ENCODE assay signal across 25 cellular contexts in genomic region chr1:227459326-227459841, GRCh38.
"Had no signal": no experiment of that assay in that cellular context is flagged by ENCODE, and none has a peak within 500 bp of the region (broad histone marks: within the 10 kb centered on the region; RNA-seq: fewer than 3 reads in every experiment).

No MANE protein-coding gene starts in this region.

- DNase-seq: activated CD4-positive, alpha-beta T cell treated with anti-CD3 and anti-CD28 coated beads for 4 hours; activated CD4-positive, alpha-beta T cell treated with anti-CD3 and anti-CD28 coated beads, Interleukin-2, amount 50 U/mL, for 48 hours; activated CD8-positive, alpha-beta memory T cell treated with anti-CD3 and anti-CD28 coated beads for 24 hours; activated effector memory CD4-positive, alpha-beta T cell treated with anti-CD3 and anti-CD28 coated beads, Interleukin-2, amount 50 U/mL, for 16 hours; activated naive CD4-positive, alpha-beta T cell treated with anti-CD3 and anti-CD28 coated beads, Interleukin-2, amount 10 ng/mL, durations not matched to agents 7 days and 5 days; activated naive CD8-positive, alpha-beta T cell treated with anti-CD3 and anti-CD28 coated beads, Interleukin-2, amount 10 ng/mL, durations not matched to agents 7 days and 5 days; amygdala; central memory CD4-positive, alpha-beta T cell; dermis blood vessel endothelial cell; effector CD4-positive, alpha-beta T cell; left cardiac atrium; left ventricle myocardium superior; ovary; retina; small intestine; stimulated activated CD4-positive, alpha-beta T cell treated with anti-CD3 and anti-CD28 coated beads, Interleukin-4, amount 100 ng/mL, for 24 hours; T-helper 9 cell; upper lobe of right lung had no signal

- H3K9me3 ChIP-seq: breast epithelium, esophagus muscularis mucosa, neutrophil, ovary, thoracic aorta, upper lobe of right lung had no signal

- H3K4me1 ChIP-seq: breast epithelium, esophagus muscularis mucosa, upper lobe of right lung had no signal

- H3K27ac ChIP-seq: breast epithelium, esophagus muscularis mucosa, neutrophil, ovary, thoracic aorta, upper lobe of right lung, VCaP had no signal

- ATAC-seq: left cardiac atrium; sciatic nerve; stimulated activated effector memory CD8-positive, alpha-beta T cell treated with anti-CD3 and anti-CD28 coated beads, Interleukin-12 subunit alpha, Interleukin-12 subunit beta, amount 100 ng/mL, for 72 hours had no signal

- H3K27me3 ChIP-seq: breast epithelium, ovary had no signal

- H3K36me3 ChIP-seq: breast epithelium, esophagus muscularis mucosa, neutrophil, ovary, thoracic aorta, upper lobe of right lung had no signal

- H3K4me3 ChIP-seq: breast epithelium, esophagus muscularis mucosa, ovary, thoracic aorta, upper lobe of right lung had no signal
